ENCODE assay signal across 33 cellular contexts in genomic region chr20:1155342-1155741, GRCh38. TPM values are rescaled to one million over a fixed set of nuclear protein-coding genes. Genes with fewer than 3 reads are reported as not detected.
"Had no signal": no experiment of that assay in that cellular context is flagged by ENCODE, and none has a peak within 500 bp of the region (broad histone marks: within the 10 kb centered on the region; RNA-seq: fewer than 3 reads in every experiment).

No MANE protein-coding gene starts in this region.

- H3K27me3 Mint-ChIP-seq: activated B cell treated with CpG ODN at 0.5 μM for 24 hours; activated CD4-positive, alpha-beta memory T cell treated with anti-CD3 and anti-CD28 coated beads for 36 hours; activated CD4-positive, alpha-beta T cell treated with anti-CD3 and anti-CD28 coated beads for 36 hours; activated CD8-positive, alpha-beta T cell treated with anti-CD3 and anti-CD28 coated beads for 36 hours; activated naive CD8-positive, alpha-beta T cell treated with anti-CD3 and anti-CD28 coated beads for 36 hours; activated T-cell treated with anti-CD3 and anti-CD28 coated beads, Interleukin-2, amount 50 U/mL, for 24 hours; activated T-helper 17 cell treated with anti-CD3 and anti-CD28 coated beads, Interleukin-2, amount 50 U/mL, for 72 hours had no signal

- H3K4me1 Mint-ChIP-seq: activated B cell treated with CpG ODN at 0.5 μM for 24 hours had no signal

- H3K4me3 Mint-ChIP-seq: activated B cell treated with CpG ODN at 0.5 μM for 24 hours; activated CD4-positive, alpha-beta memory T cell treated with anti-CD3 and anti-CD28 coated beads for 36 hours; activated CD4-positive, alpha-beta T cell treated with anti-CD3 and anti-CD28 coated beads for 36 hours; activated CD8-positive, alpha-beta T cell treated with anti-CD3 and anti-CD28 coated beads for 36 hours; activated naive CD4-positive, alpha-beta T cell treated with anti-CD3 and anti-CD28 coated beads for 36 hours; activated naive CD8-positive, alpha-beta T cell treated with anti-CD3 and anti-CD28 coated beads for 36 hours; activated T-cell treated with anti-CD3 and anti-CD28 coated beads, Interleukin-2, amount 50 U/mL, for 24 hours; activated T-helper 1 cell treated with anti-CD3 and anti-CD28 coated beads, Interleukin-12 subunit alpha, Interleukin-12 subunit beta, Interleukin-2, Interleukin-4 antibody, amounts not matched to agents 30 ng/mL and 10 ng/mL and 1 ng/mL, durations not matched to agents 14 hours and 24 hours and 36 hours; activated T-helper 17 cell treated with anti-CD3 and anti-CD28 coated beads, Interleukin-2, amount 50 U/mL, for 72 hours; T-helper 1 cell treated with Interleukin-12 subunit alpha and Interleukin-12 subunit beta and Interleukin-4 antibody, amounts not matched to agents 30 μg/mL and 1 μg/mL, for 36 hours; T-helper 2 cell treated with Interferon-gamma antibody and Interleukin-4, amounts not matched to agents 5 μg/mL and 100 μg/mL, for 36 hours had no signal

- DNase-seq: activated B cell treated with CpG ODN at 0.5 μM for 24 hours; activated CD4-positive, alpha-beta memory T cell treated with anti-CD3 and anti-CD28 coated beads for 36 hours; activated CD4-positive, alpha-beta T cell treated with anti-CD3 and anti-CD28 coated beads for 36 hours; activated CD4-positive, alpha-beta T cell treated with anti-CD3 and anti-CD28 coated beads for 48 hours; activated CD4-positive, alpha-beta T cell treated with anti-CD3 and anti-CD28 coated beads, Interleukin-2, amount 50 U/mL, for 1 hour; activated CD4-positive, alpha-beta T cell treated with anti-CD3 and anti-CD28 coated beads, Interleukin-2, amount 50 U/mL, for 4 hours; activated CD4-positive, CD25-positive, alpha-beta regulatory T cell treated with anti-CD3 and anti-CD28 coated beads, Interleukin-2, amount 50 U/mL, for 72 hours; activated CD8-positive, alpha-beta T cell treated with anti-CD3 and anti-CD28 coated beads for 36 hours; activated effector memory CD4-positive, alpha-beta T cell treated with anti-CD3 and anti-CD28 coated beads, Interleukin-2, amount 50 U/mL, for 16 hours; activated gamma-delta T cell treated with Interleukin-2 at 50 U/mL for 16 hours; activated naive CD4-positive, alpha-beta T cell; activated naive CD4-positive, alpha-beta T cell treated with anti-CD3 and anti-CD28 coated beads for 36 hours; activated naive CD4-positive, alpha-beta T cell treated with anti-CD3 and anti-CD28 coated beads, Interleukin-2, amount 50 U/mL, for 16 hours; activated naive CD8-positive, alpha-beta T cell treated with anti-CD3 and anti-CD28 coated beads for 36 hours; activated T-cell treated with anti-CD3 and anti-CD28 coated beads for 4 hours; activated T-cell treated with anti-CD3 and anti-CD28 coated beads, Interleukin-2, amount 50 U/mL, for 24 hours; activated T-cell treated with anti-CD3 and anti-CD28 coated beads, Interleukin-2, amount 50 U/mL, for 48 hours; amniotic stem cell; aorta; body of pancreas; brain microvascular endothelial cell; central memory CD4-positive, alpha-beta T cell; SW 1271; T-helper 1 cell; T-helper 2 cell; T-helper 9 cell had no signal

- H3K9me3 Mint-ChIP-seq: activated naive CD8-positive, alpha-beta T cell treated with anti-CD3 and anti-CD28 coated beads for 36 hours; activated T-cell treated with anti-CD3 and anti-CD28 coated beads, Interleukin-2, amount 50 U/mL, for 24 hours; activated T-helper 1 cell treated with anti-CD3 and anti-CD28 coated beads, Interleukin-12 subunit alpha, Interleukin-12 subunit beta, Interleukin-2, Interleukin-4 antibody, amounts not matched to agents 30 ng/mL and 10 ng/mL and 1 ng/mL, durations not matched to agents 14 hours and 24 hours and 36 hours; activated T-helper 17 cell treated with anti-CD3 and anti-CD28 coated beads, Interleukin-2, amount 50 U/mL, for 72 hours; T-helper 1 cell treated with Interleukin-12 subunit alpha and Interleukin-12 subunit beta and Interleukin-4 antibody, amounts not matched to agents 30 μg/mL and 1 μg/mL, for 36 hours; T-helper 2 cell treated with Interferon-gamma antibody and Interleukin-4, amounts not matched to agents 5 μg/mL and 100 μg/mL, for 36 hours had no signal

- H3K27ac Mint-ChIP-seq: activated B cell treated with CpG ODN at 0.5 μM for 24 hours; activated CD4-positive, alpha-beta memory T cell treated with anti-CD3 and anti-CD28 coated beads for 36 hours; activated CD4-positive, alpha-beta T cell treated with anti-CD3 and anti-CD28 coated beads for 36 hours; activated CD8-positive, alpha-beta T cell treated with anti-CD3 and anti-CD28 coated beads for 36 hours; activated naive CD4-positive, alpha-beta T cell treated with anti-CD3 and anti-CD28 coated beads for 36 hours; activated naive CD4-positive, alpha-beta T cell treated with anti-CD3 and anti-CD28 coated beads, Interleukin-2, amount 50 U/mL, for 72 hours; activated naive CD8-positive, alpha-beta T cell treated with anti-CD3 and anti-CD28 coated beads for 36 hours; activated T-cell treated with anti-CD3 and anti-CD28 coated beads, Interleukin-2, amount 50 U/mL, for 24 hours; activated T-helper 1 cell treated with anti-CD3 and anti-CD28 coated beads, Interleukin-12 subunit alpha, Interleukin-12 subunit beta, Interleukin-2, Interleukin-4 antibody, amounts not matched to agents 30 ng/mL and 10 ng/mL and 1 ng/mL, durations not matched to agents 14 hours and 24 hours and 36 hours; T-helper 2 cell treated with Interferon-gamma antibody and Interleukin-4, amounts not matched to agents 5 μg/mL and 100 μg/mL, for 36 hours had no signal

- ATAC-seq: activated CD4-positive, alpha-beta T cell treated with anti-CD3 and anti-CD28 coated beads for 36 hours; activated CD8-positive, alpha-beta T cell treated with anti-CD3 and anti-CD28 coated beads for 36 hours; activated naive CD4-positive, alpha-beta T cell treated with anti-CD3 and anti-CD28 coated beads, Interleukin-2, amount 50 U/mL, for 72 hours; activated T-helper 17 cell treated with anti-CD3 and anti-CD28 coated beads, Interleukin-2, amount 50 U/mL, for 72 hours; body of pancreas had no signal

RNA-seq across cellular contexts. Expression of gene TMEM74B, which starts 29.4 kb away (rescaled TPM):
- total RNA-seq: body of pancreas had no signal

RNA-seq across cellular contexts. Expression of gene C20orf202, which starts 47.9 kb away (rescaled TPM):
- total RNA-seq: activated B cell treated with CpG ODN at 0.5 μM for 24 hours; activated CD4-positive, alpha-beta memory T cell treated with anti-CD3 and anti-CD28 coated beads for 36 hours; activated CD4-positive, alpha-beta T cell treated with anti-CD3 and anti-CD28 coated beads for 36 hours; activated CD8-positive, alpha-beta memory T cell treated with anti-CD3 and anti-CD28 coated beads for 36 hours; activated CD8-positive, alpha-beta T cell treated with anti-CD3 and anti-CD28 coated beads for 36 hours; activated naive CD4-positive, alpha-beta T cell treated with anti-CD3 and anti-CD28 coated beads for 36 hours; activated naive CD8-positive, alpha-beta T cell treated with anti-CD3 and anti-CD28 coated beads for 36 hours; activated T-helper 1 cell treated with anti-CD3 and anti-CD28 coated beads, Interleukin-12 subunit alpha, Interleukin-12 subunit beta, Interleukin-2, Interleukin-4 antibody, amounts not matched to agents 30 ng/mL and 10 ng/mL and 1 ng/mL, durations not matched to agents 14 hours and 24 hours and 36 hours; activated T-helper 17 cell treated with anti-CD3 and anti-CD28 coated beads, Interleukin-2, amount 50 U/mL, for 72 hours; astrocyte; body of pancreas had no signal
